In genomic region chr2:44130441-44130840, GRCh38 we compare ENCODE assay signal across 13 cellular contexts. TPM values are rescaled to one million over a fixed set of nuclear protein-coding genes. Genes with fewer than 3 reads are reported as not detected.
A peak's percentile ranks its signal among the peaks of the same experiment; 100 is the strongest.
DNase-seq lines count a peak whose midpoint lies in the region; ATAC-seq, FAIRE-seq and TF ChIP-seq lines count a peak whose summit lies in the region.
"Had no signal": no experiment of that assay in that cellular context is flagged by ENCODE, and none has a peak within 500 bp of the region (broad histone marks: within the 10 kb centered on the region; RNA-seq: fewer than 3 reads in every experiment).

No MANE protein-coding gene starts in this region.

- FAIRE-seq in D721Med (lab: Jason Lieb, UNC) (peak; percentile 94), frontal cortex (lab: Jason Lieb, UNC) (no peak)
- FAIRE-seq: GM12891 had no signal

- no peak for DNase-seq in D721Med (ENCODE audit: insufficient read length, low spot score)
- DNase-seq in Kasumi-1 (lab: John Stamatoyannopoulos, UW): peak; percentile 21 to 30
- DNase-seq in astrocyte of the hippocampus (ENCODE audit: low read depth, low spot score): peak; percentile 18
- DNase-seq in kidney glomerular epithelial cell (lab: John Stamatoyannopoulos, UW): peak; percentile 21
- DNase-seq in NCI-H1048 (lab: John Stamatoyannopoulos, UW): no peak
- DNase-seq in amygdala (lab: John Stamatoyannopoulos, UW): no peak
- no peak for DNase-seq in frontal cortex (ENCODE audit: low spot score in 2 of 2)
- DNase-seq: adrenal gland; left colon; NCI-H2171; stimulated activated CD4-positive, alpha-beta T cell treated with anti-CD3 and anti-CD28 coated beads, Interleukin-2, amount 100 ng/mL, for 48 hours had no signal

- ATAC-seq in HG02885 (IDR thresholded peaks at IDR 0.05; ENCODE audit: poor library complexity, unreplicated experiment): no peak
- ATAC-seq: left colon had no signal

- no peak for TF ChIP-seq CTCF in D721Med (IDR thresholded peaks at IDR 0.05; ENCODE audit: insufficient read depth, missing control alignments)

RNA-seq across cellular contexts. Expression of gene PPM1B, which starts 38.2 kb away (rescaled TPM):
- total RNA-seq in frontal cortex: 66.4 TPM

Comparison
In these comparisons a context has a peak if more than half of its experiments do, and no peak if none do; other contexts are left out.
1. DNase-seq: peak in Kasumi-1 (2 of 2), astrocyte of the hippocampus (single experiment) and kidney glomerular epithelial cell (single experiment); none in D721Med (single experiment), NCI-H1048 (single experiment), amygdala (0 of 56) and frontal cortex (0 of 2).